19 cellular contexts compared by ENCODE assay signal in genomic region chr21:15084668-15085067, GRCh38. TPM values are rescaled to one million over a fixed set of nuclear protein-coding genes. Genes with fewer than 3 reads are reported as not detected.
A peak's percentile ranks its signal among the peaks of the same experiment; 100 is the strongest.
DNase-seq lines count a peak whose midpoint lies in the region; ATAC-seq, FAIRE-seq and TF ChIP-seq lines count a peak whose summit lies in the region.
"Had no signal": no experiment of that assay in that cellular context is flagged by ENCODE, and none has a peak within 500 bp of the region (broad histone marks: within the 10 kb centered on the region; RNA-seq: fewer than 3 reads in every experiment).

No MANE protein-coding gene starts in this region.

- in situ Hi-C loops in HepG2 (cut with HindIII; ENCODE audit: extremely low pct_ligation_motif_present, low pct_unique_long_range_greater_than_20kb), result no loop called here

- DNase-seq in right cardiac atrium (no peak), left ventricle myocardium superior (no peak), astrocyte of the hippocampus (ENCODE audit: low read depth, low spot score) (peak; percentile 34), HepG2 (ENCODE audit: low spot score) (peak; percentile 61), T-helper 1 cell (no peak)
- DNase-seq: CD4-positive, alpha-beta T cell; DMS79 treated with DMSO at 0.1 percent for 48 hours; GDM1; KBM-7; NCI-H1092; NCI-H187; NCI-H2227 treated with DMSO at 0.1 percent for 48 hours; NCI-H526; SHP77 had no signal

- no peaks in the 10 kb centered on the region for H3K4me1 ChIP-seq in right cardiac atrium (ENCODE audit: control insufficient read depth, insufficient read depth, low read length)
- peaks cover 13% of the 10 kb centered on the region for H3K4me1 ChIP-seq in HepG2 (ENCODE audit: insufficient read depth, low read length)

- CTCF ChIA-PET in HepG2 (lab: Yijun Ruan, JAX; ENCODE audit: low intra/inter-chr PET ratio, low total read pairs), result no interaction called here

- no peak for TF ChIP-seq CTCF in HepG2 (CRISPR knock-in tag; IDR thresholded peaks at IDR 0.05)

- H3K9me3 ChIP-seq in right cardiac atrium (ENCODE audit: control insufficient read depth, low read length) (no peaks in the 10 kb centered on the region), HepG2 (ENCODE audit: low read length) (no peaks in the 10 kb centered on the region)

- no TSS peak for BruUV-seq in HepG2 (replicated peaks; lab: Mats Ljungman, UMichigan)

- H3K4me2 ChIP-seq in HepG2 (ENCODE audit: low read depth, low read length), result no peak overlapping the region

- no peaks in the 10 kb centered on the region for H3K27me3 ChIP-seq in right cardiac atrium (ENCODE audit: control insufficient read depth, insufficient read depth)
- H3K27me3 ChIP-seq in HepG2 (ENCODE audit: control insufficient read depth in 1 of 2, insufficient read depth in 2 of 2, low read length in 2 of 2), result no peaks in the 10 kb centered on the region

- no peaks in the 10 kb centered on the region for H3K36me3 ChIP-seq in HepG2 (replicated peaks in 1 of 2; ENCODE audit: control insufficient read depth in 1 of 2, insufficient read depth in 2 of 2, low read length in 2 of 2)

- no peaks in the 10 kb centered on the region for H3K79me2 ChIP-seq in HepG2 (ENCODE audit: insufficient read depth, low read length)

- no peak for FAIRE-seq in HepG2 (lab: Jason Lieb, UNC)

- no peak for TF ChIP-seq RAD21 in HepG2 (CRISPR knock-in tag; IDR thresholded peaks at IDR 0.05)

- no peak for TF ChIP-seq EP300 in HepG2 (IDR thresholded peaks at IDR 0.05; ENCODE audit: low read depth in 2 of 2, low read length in 2 of 2)
- TF ChIP-seq EP300 in HepG2 (CRISPR knock-in tag; IDR thresholded peaks at IDR 0.05; ENCODE audit: borderline replicate concordance), result no peak

- ATAC-seq in right cardiac atrium (peak; percentile 67 to 76), left ventricle myocardium superior (no peak), HepG2 (peak; percentile 62), GM18519 (IDR thresholded peaks at IDR 0.05; ENCODE audit: low FRiP score, unreplicated experiment) (no peak), GM18520 (IDR thresholded peaks at IDR 0.05; ENCODE audit: unreplicated experiment) (no peak), GM19463 (IDR thresholded peaks at IDR 0.05; ENCODE audit: unreplicated experiment) (no peak)
- ATAC-seq: Panc1 had no signal

- no peak overlapping the region for H3K27ac ChIP-seq in right cardiac atrium (ENCODE audit: low read length)
- H3K27ac ChIP-seq in HepG2 (ENCODE audit: extremely low read length, insufficient read depth, low read length), result no peak overlapping the region
- H3K27ac ChIP-seq: HL-60 had no signal

- intact Hi-C loops in right cardiac atrium (cut with DNase I) (no loop called here), left ventricle myocardium superior (cut with micrococcal nuclease) (no loop called here), HepG2 (cut with micrococcal nuclease; ENCODE audit: unreplicated experiment) (no loop called here)

- POLR2A ChIA-PET in HepG2 (lab: Yijun Ruan, JAX), result interaction anchor here (0.9 kb wide), 1 partner anchor 37 kb away, joined by 3 read pairs; no protein-coding TSS in a partner anchor

- no peak overlapping the region for H3K9ac ChIP-seq in HepG2 (ENCODE audit: insufficient read depth, low read depth, low read length)

- H3K4me3 ChIP-seq in right cardiac atrium (ENCODE audit: low read length) (no peak overlapping the region), HepG2 (replicated peaks in 1 of 3; ENCODE audit: insufficient read depth in 1 of 3, low read depth in 2 of 3, low read length in 3 of 3) (no peak overlapping the region)

- H4K20me1 ChIP-seq in HepG2 (ENCODE audit: insufficient read depth, low read length), result no peaks in the 10 kb centered on the region

- TF ChIP-seq POLR2A in HepG2 (IDR thresholded peaks at IDR 0.05; ENCODE audit: insufficient read depth in 1 of 2, low read depth in 2 of 2, low read length in 2 of 2), result no peak

- H2AFZ ChIP-seq in HepG2 (ENCODE audit: low read length), result no peak overlapping the region

TF ChIP-seq in HepG2, 621 proteins besides CTCF, POLR2A, EP300 and RAD21:
- TF ChIP-seq SOX6 (IDR thresholded peaks at IDR 0.05) (no peak), SOX6 (CRISPR knock-in tag; IDR thresholded peaks at IDR 0.05) (peak; percentile 37; the same call in 1 of the 2 replicates), SOX13 (IDR thresholded peaks at IDR 0.05) (no peak), SOX13 (CRISPR knock-in tag; conservative IDR thresholded peaks at IDR 0.05 in 1 of 2, IDR thresholded peaks at IDR 0.05 in 1 of 2) (peak in 1 of 2 experiments; percentile 60; a peak in 2 of 4 replicates), RNF219 (CRISPR knock-in tag; IDR thresholded peaks at IDR 0.05) (no peak), SOX5 (CRISPR knock-in tag; IDR thresholded peaks at IDR 0.05; ENCODE audit: borderline replicate concordance) (peak; percentile 25; the same call in 1 of the 2 replicates)

RNA-seq across cellular contexts. Expression of gene NRIP1, which starts 19.9 kb away (rescaled TPM):
- total RNA-seq in right cardiac atrium (10 to 100 TPM; 19.7 to 33.4 (median 21.9) TPM), left ventricle myocardium superior (18.1 TPM), HepG2 (2016; rRNA removed; fragmentation: Illumina TruSeq; extraction: Trizol) (69.0 and 99.0 TPM in 2 replicates)
- polyA plus RNA-seq in right cardiac atrium (4.1 TPM), HepG2 (2011; rRNA removed) (18.1 and 21.0 TPM in 2 replicates)
- 27.6 and 36.4 TPM in 2 replicates for total RNA-seq in HepG2 (2016; cell fraction: cytosol; rRNA removed; fragmentation: Illumina TruSeq; extraction: Trizol; ENCODE audit: low read depth)
- 66.8 and 94.5 TPM in 2 replicates for total RNA-seq in HepG2 (2016; cell fraction: insoluble cytoplasmic fraction; rRNA removed; fragmentation: Illumina TruSeq; extraction: Trizol)
- total RNA-seq in HepG2 (2016; cell fraction: membrane; rRNA removed; fragmentation: Illumina TruSeq; extraction: Trizol), result 25.1 and 28.0 TPM in 2 replicates
- total RNA-seq in HepG2 (2016; cell fraction: nucleus; rRNA removed; fragmentation: Illumina TruSeq; extraction: Trizol), result 94.9 and 106 TPM in 2 replicates
- polyA plus RNA-seq in HepG2 (2011; cell fraction: cytosol; rRNA removed), result 7.6 and 13.3 TPM in 2 replicates
- 13.9 and 17.0 TPM in 2 replicates for polyA plus RNA-seq in HepG2 (2011; cell fraction: nucleus; rRNA removed)
- 28.1 and 32.1 TPM in 2 replicates for polyA plus RNA-seq in HepG2 (2012)
- 1.1 and 1.3 TPM in 2 replicates for polyA plus RNA-seq in HepG2 (2016; cell fraction: cytosol; fragmentation: Illumina TruSeq; extraction: Trizol; ENCODE audit: low read depth)
- polyA plus RNA-seq in HepG2 (2016; cell fraction: insoluble cytoplasmic fraction; fragmentation: Illumina TruSeq; extraction: Trizol; ENCODE audit: low read depth), result 40.5 and 44.9 TPM in 2 replicates
- polyA plus RNA-seq in HepG2 (2016; cell fraction: membrane; fragmentation: Illumina TruSeq; extraction: Trizol; ENCODE audit: low read depth), result 4.3 and 4.9 TPM in 2 replicates
- 46.0 and 49.0 TPM in 2 replicates for polyA plus RNA-seq in HepG2 (2016; cell fraction: nucleus; fragmentation: Illumina TruSeq; extraction: Trizol; ENCODE audit: insufficient read depth, low read depth)
- polyA minus RNA-seq in HepG2 (2011; rRNA and poly(A)+ RNA removed; ENCODE audit: low replicate concordance), result 5.6 and 32.4 TPM in 2 replicates
- polyA minus RNA-seq in HepG2 (2011; cell fraction: cytosol; rRNA and poly(A)+ RNA removed), result 42.3 and 56.3 TPM in 2 replicates
- 188 and 226 TPM in 2 replicates for polyA minus RNA-seq in HepG2 (2011; cell fraction: nucleus; rRNA and poly(A)+ RNA removed)

Comparison
In these comparisons a context has a peak if more than half of its experiments do, and no peak if none do; other contexts are left out.
1. ATAC-seq: peak in right cardiac atrium (2 of 2) and HepG2 (single experiment); none in left ventricle myocardium superior (single experiment), GM18519 (single experiment), GM18520 (single experiment) and GM19463 (single experiment).
2. DNase-seq: peak in astrocyte of the hippocampus (single experiment) and HepG2 (single experiment); none in right cardiac atrium (0 of 3), left ventricle myocardium superior (single experiment) and T-helper 1 cell (0 of 5).